8 cellular contexts compared by ENCODE assay signal in genomic region chr10:14959221-14960057, GRCh38.
A peak's percentile ranks its signal among the peaks of the same experiment; 100 is the strongest.
DNase-seq lines count a peak whose midpoint lies in the region; ATAC-seq and TF ChIP-seq lines count a peak whose summit lies in the region.

Gene MEIG1 (plus strand): TSS chr10:14959388. CDS start chr10:14966469, 7,081 bp downstream.

- peak within 1 kb of the TSS; percentile 74 for H3K4me3 ChIP-seq in AG09309 (ENCODE audit: control insufficient read depth, low read depth, low read length)

- peak; percentile 84 for ATAC-seq in GM19023 (IDR thresholded peaks at IDR 0.05; ENCODE audit: unreplicated experiment)
- peak; percentile 79 for ATAC-seq in HG03196 (IDR thresholded peaks at IDR 0.05; ENCODE audit: unreplicated experiment)

- DNase-seq in AG09309 (ENCODE audit: low read depth), result peak; percentile 68
- DNase-seq in NCI-H226, result peak; percentile 94
- DNase-seq in activated CD4-positive, CD25-positive, alpha-beta regulatory T cell (lab: John Stamatoyannopoulos, UW), result peak; percentile 72 to 93 (median 83)
- DNase-seq in central memory CD4-positive, alpha-beta T cell, result peak; percentile 84
- peak; percentile 91 for DNase-seq in iris pigment epithelial cell (ENCODE audit: low read depth)
- DNase-seq in stimulated activated CD4-positive, alpha-beta T cell treated with anti-CD3 and anti-CD28 coated beads, Interleukin-12 subunit alpha, Interleukin-12 subunit beta, amount 100 ng/mL, for 24 hours (ENCODE audit: low read depth in 2 of 2), result peak; percentile 90 to 92

- TF ChIP-seq CTCF in AG09309 (IDR thresholded peaks at IDR 0.05; ENCODE audit: control insufficient read depth, insufficient read depth, low read depth, low read length, missing control alignments), result no peak

Comparison
In these comparisons a context has a peak if more than half of its experiments do, and no peak if none do; other contexts are left out.
1. Peak in every context shown above with its lines: DNase-seq, ATAC-seq and H3K4me3 ChIP-seq.